Comparison of ENCODE assay signal across 7 cellular contexts in genomic region chr3:47961815-47962606, GRCh38. TPM values are rescaled to one million over a fixed set of nuclear protein-coding genes. Genes with fewer than 3 reads are reported as not detected.
DNase-seq lines count a peak whose midpoint lies in the region; ATAC-seq and TF ChIP-seq lines count a peak whose summit lies in the region.

No MANE protein-coding gene starts in this region.

- peak overlapping the region; percentile 13 for H3K4me2 ChIP-seq in GM23248 (ENCODE audit: unreplicated experiment)
- peak overlapping the region; percentile 47 for H3K4me2 ChIP-seq in PC-9

- POLR2A ChIA-PET in PC-9 (lab: Charles Lee; ENCODE audit: unreplicated experiment), result interaction anchor here (0.6 kb wide), 1 partner anchor 72 kb away, joined by 3 read pairs; no protein-coding TSS in a partner anchor

- no peak for TF ChIP-seq CTCF in PC-9 (conservative IDR thresholded peaks at IDR 0.05)
- no peak for TF ChIP-seq CTCF in body of pancreas (IDR thresholded peaks at IDR 0.05)
- TF ChIP-seq CTCF in mucosa of descending colon (IDR thresholded peaks at IDR 0.05), result no peak
- TF ChIP-seq CTCF in GM13976 (IDR thresholded peaks at IDR 0.05; ENCODE audit: borderline replicate concordance, control extremely low read depth, extremely low read depth, insufficient read depth, missing control alignments), result no peak

- H3K79me2 ChIP-seq in GM23248 (ENCODE audit: insufficient read depth) (peaks cover 99% of the 10 kb centered on the region), PC-9 (ENCODE audit: low read depth) (no peaks in the 10 kb centered on the region)

- H3K4me3 ChIP-seq in GM23248, result no peak overlapping the region
- H3K4me3 ChIP-seq in PC-9, result no peak overlapping the region
- no peak overlapping the region for H3K4me3 ChIP-seq in body of pancreas
- no peak overlapping the region for H3K4me3 ChIP-seq in mucosa of descending colon

- H3K27ac ChIP-seq in GM23248, result no peak overlapping the region
- no peak overlapping the region for H3K27ac ChIP-seq in PC-9
- peak overlapping the region in 3 of 4 donors; percentile 11 to 35 (median 27) for H3K27ac ChIP-seq in body of pancreas

- H3F3A ChIP-seq in GM23248 (ENCODE audit: insufficient read depth) (peaks cover 9% of the 10 kb centered on the region; the same call in 1 of the 2 replicates), PC-9 (ENCODE audit: insufficient read depth, low read depth) (0 out of 2 replicates have a peak, but pooled peaks cover 3% of the 10 kb centered on the region)

- CTCF ChIA-PET in PC-9 (lab: Charles Lee), result no interaction called here

- no peaks in the 10 kb centered on the region for H3K9me3 ChIP-seq in GM23248 (ENCODE audit: low read depth)
- H3K9me3 ChIP-seq in PC-9 (ENCODE audit: insufficient read depth, low read depth), result no peaks in the 10 kb centered on the region
- H3K9me3 ChIP-seq in body of pancreas, result no peaks in the 10 kb centered on the region
- no peaks in the 10 kb centered on the region for H3K9me3 ChIP-seq in mucosa of descending colon

- peak; percentile 43 for DNase-seq in GM23248
- DNase-seq in PC-9, result peak; percentile 45 to 67
- peak in 3 of 4 donors; percentile 16 to 40 (median 19) for DNase-seq in body of pancreas
- DNase-seq in mucosa of descending colon, result peak in 1 of 3 donors; percentile 27
- DNase-seq in occipital lobe (lab: John Stamatoyannopoulos, UW), result no peak
- DNase-seq in GM13976 (ENCODE audit: low spot score), result no peak
- no peak for DNase-seq in AG20443 (ENCODE audit: low spot score)

- in situ Hi-C loops in GM23248 (cut with MboI) (no loop called here), GM13976 (cut with MboI; ENCODE audit: low sequenced_read_pairs, unreplicated experiment) (no loop called here)

- ATAC-seq in body of pancreas (peak; percentile 74), mucosa of descending colon (peak; percentile 87)

- intact Hi-C loops in PC-9 (cut with micrococcal nuclease; ENCODE audit: unreplicated experiment), result no loop called here
- intact Hi-C loops in body of pancreas (cut with DNase I), result no loop called here
- intact Hi-C loops in mucosa of descending colon (cut with DNase I, micrococcal nuclease), result loop anchor here in 1 of 2 donors (5.0 kb wide), 1 partner anchor 405 kb away; no protein-coding TSS in a partner anchor

- H2AFZ ChIP-seq in GM23248 (no peak overlapping the region), PC-9 (no peak overlapping the region)

- no peak overlapping the region for H3K9ac ChIP-seq in GM23248

- H3K9me2 ChIP-seq in GM23248 (ENCODE audit: insufficient read depth) (no peaks in the 10 kb centered on the region), PC-9 (ENCODE audit: insufficient read depth) (no peaks in the 10 kb centered on the region)

- no TSS peak for BruUV-seq in PC-9 (replicated peaks; lab: Mats Ljungman, UMichigan)

- H4K20me1 ChIP-seq in GM23248 (ENCODE audit: insufficient read depth) (peaks cover 7% of the 10 kb centered on the region; the same call in 1 of the 2 replicates), PC-9 (ENCODE audit: insufficient read depth) (no peaks in the 10 kb centered on the region)

- peaks cover 4% of the 10 kb centered on the region; the same call in 1 of the 2 replicates for H3K36me3 ChIP-seq in GM23248 (ENCODE audit: low read depth)
- H3K36me3 ChIP-seq in PC-9 (ENCODE audit: low read depth), result no peaks in the 10 kb centered on the region
- H3K36me3 ChIP-seq in body of pancreas (replicated peaks in 1 of 2; ENCODE audit: insufficient read depth in 1 of 2, low read depth in 2 of 2), result no peaks in the 10 kb centered on the region
- H3K36me3 ChIP-seq in mucosa of descending colon (ENCODE audit: low read depth), result no peaks in the 10 kb centered on the region

- no peak for TF ChIP-seq POLR2A in body of pancreas (IDR thresholded peaks at IDR 0.05)

- H3K4me1 ChIP-seq in GM23248 (ENCODE audit: insufficient read depth), result peaks cover 13% of the 10 kb centered on the region
- peaks cover 18% of the 10 kb centered on the region for H3K4me1 ChIP-seq in PC-9 (replicated peaks; ENCODE audit: insufficient read depth)
- peaks cover 24% of the 10 kb centered on the region for H3K4me1 ChIP-seq in body of pancreas
- peaks cover 6% of the 10 kb centered on the region for H3K4me1 ChIP-seq in mucosa of descending colon (ENCODE audit: low read depth)

- no peaks in the 10 kb centered on the region for H3K27me3 ChIP-seq in GM23248 (replicated peaks; ENCODE audit: insufficient read depth)
- H3K27me3 ChIP-seq in PC-9 (ENCODE audit: insufficient read depth, low read depth), result no peaks in the 10 kb centered on the region
- no peaks in the 10 kb centered on the region for H3K27me3 ChIP-seq in body of pancreas

- WGBS in GM23248 (ENCODE audit: low coverage in 1 of 2, low lambda C conversion rate in 2 of 2, missing lambda C conversion rate in 2 of 2), 2 experiments, result 36 to 42% methylated on average over 5 of the region's 5 CpGs
- WGBS in body of pancreas, 2 donors, result 50 to 53% methylated on average over 5 of the region's 5 CpGs

RNA-seq across cellular contexts. Expression of gene MAP4, which starts 54.2 kb away (rescaled TPM):
- 121 and 132 TPM in 2 replicates for total RNA-seq in GM23248 (2014; rRNA removed; shearing (Covaris generic))
- polyA plus RNA-seq in GM23248 (2016; fragmentation: Nextera tagmentation; extraction: Ambion mirVana), result 235 and 253 TPM in 2 replicates
- total RNA-seq in PC-9 (2021) (157 and 187 TPM in 2 replicates), body of pancreas (100 to 1,000 TPM in 1 of 2 donors, 10 to 100 TPM in 1; 70.6 to 101 TPM), mucosa of descending colon (100 to 1,000 TPM; 104 to 316 (median 109) TPM), occipital lobe (306 TPM)

Comparison
In these comparisons a context has a peak if more than half of its experiments do, and no peak if none do; other contexts are left out.
1. DNase-seq: peak in GM23248 (single experiment), PC-9 (2 of 2) and body of pancreas (3 of 4); none in occipital lobe (single experiment), GM13976 (single experiment) and AG20443 (single experiment).
2. H3K27ac ChIP-seq: peak in body of pancreas (3 of 4); none in GM23248 (single experiment) and PC-9 (single experiment).